ENCODE assay signal across 26 cellular contexts in the genomic region with DNA sequence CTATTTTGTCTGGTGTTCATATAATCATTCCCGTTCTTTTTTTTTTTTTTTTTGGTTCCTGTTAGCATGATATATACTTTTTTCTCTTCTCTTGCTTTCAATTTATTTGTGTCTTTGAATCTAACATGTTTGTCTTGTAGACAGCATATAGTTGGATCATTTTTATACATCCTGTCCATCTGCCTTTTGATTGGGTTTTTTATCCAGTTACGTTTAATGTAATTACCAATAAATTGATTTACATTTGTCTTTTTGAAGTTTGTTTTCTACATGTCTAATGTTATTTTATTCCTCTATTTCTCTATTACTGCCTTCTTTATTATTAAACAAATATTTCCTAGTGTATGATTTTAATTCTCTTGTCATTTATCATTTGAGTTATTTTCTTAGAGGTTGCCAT.
"Had no signal": no experiment of that assay in that cellular context is flagged by ENCODE, and none has a peak within 500 bp of the region (broad histone marks: within the 10 kb centered on the region; RNA-seq: fewer than 3 reads in every experiment).

No MANE protein-coding gene starts in this region.

- H3K4me1 ChIP-seq: colonic mucosa, esophagus squamous epithelium, gastrocnemius medialis, heart right ventricle, left lung, lower lobe of right lung had no signal

- H3K27me3 ChIP-seq: colonic mucosa, esophagus squamous epithelium, heart right ventricle, left lung had no signal

- DNase-seq: colonic mucosa; cortex of kidney; effector CD8-positive, alpha-beta T cell; effector memory CD8-positive, alpha-beta T cell; endodermal cell; erythroblast; esophagus squamous epithelium; foreskin fibroblast; foreskin melanocyte; gastrocnemius medialis; glutamatergic neuron; head of caudate nucleus; heart right ventricle; hippocampal formation; left cardiac atrium; left lung; left ventricle myocardium superior; lower lobe of right lung; mesendoderm; midbrain; naive B cell had no signal

- H3K4me3 ChIP-seq: colonic mucosa, esophagus squamous epithelium, gastrocnemius medialis, heart right ventricle, left lung, lower lobe of right lung had no signal

- ATAC-seq: effector memory CD8-positive, alpha-beta T cell; esophagus mucosa; gastrocnemius medialis; heart right ventricle; left cardiac atrium; left lung; left ventricle myocardium superior; lower lobe of right lung had no signal

- FAIRE-seq: endometrium, islet of Langerhans, keratinocyte had no signal

- H3K36me3 ChIP-seq: colonic mucosa, esophagus squamous epithelium, gastrocnemius medialis, heart right ventricle, left lung, lower lobe of right lung had no signal

- H3K27ac ChIP-seq: colonic mucosa, epithelial cell of prostate, esophagus squamous epithelium, gastrocnemius medialis, heart right ventricle, left lung, lower lobe of right lung had no signal
